Comparison of ENCODE assay signal across 25 cellular contexts in the genomic region with DNA sequence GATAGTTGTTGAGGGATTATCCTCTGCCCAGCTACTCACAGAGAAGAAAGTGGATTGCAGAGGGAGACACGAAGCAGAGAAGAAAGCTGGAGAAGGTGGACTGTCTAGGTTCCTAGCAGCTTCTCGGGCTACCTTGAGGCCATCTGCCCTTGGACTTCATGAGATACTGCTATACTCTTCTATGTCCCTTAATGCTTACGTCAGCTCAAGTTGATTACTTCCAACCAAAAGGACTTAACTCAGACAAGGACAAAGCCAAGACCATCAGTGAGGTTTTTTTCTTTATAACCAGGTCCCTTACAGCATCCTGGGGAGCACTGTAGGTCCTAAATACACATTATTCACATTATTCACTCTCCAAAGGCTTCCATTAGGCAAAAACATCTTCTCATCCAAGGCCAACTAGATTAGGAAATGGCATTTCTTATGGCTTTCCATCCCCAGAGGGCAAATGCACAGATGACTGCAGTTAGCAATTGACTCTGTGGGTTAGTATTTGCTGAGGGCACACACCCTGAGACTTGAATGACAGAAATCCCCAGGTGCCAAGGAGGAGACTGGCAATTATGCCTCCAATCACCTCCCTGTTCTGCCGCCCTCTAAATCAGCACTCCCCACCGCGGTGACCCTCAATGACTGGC. TPM values are rescaled to one million over a fixed set of nuclear protein-coding genes. Genes with fewer than 3 reads are reported as not detected.
DNase-seq lines count a peak whose midpoint lies in the region; ATAC-seq, FAIRE-seq and TF ChIP-seq lines count a peak whose summit lies in the region.
"Had no signal": no experiment of that assay in that cellular context is flagged by ENCODE, and none has a peak within 500 bp of the region (broad histone marks: within the 10 kb centered on the region; RNA-seq: fewer than 3 reads in every experiment).

No MANE protein-coding gene starts in this region.

- no peak overlapping the region for H3K27ac Mint-ChIP-seq in WTC11
- H3K27ac Mint-ChIP-seq: activated CD4-positive, alpha-beta T cell treated with anti-CD3 and anti-CD28 coated beads for 36 hours; memory B cell; natural killer cell had no signal

- DNase-seq in DND-41 (no peak), K562 (ENCODE audit: extremely low read depth in 1 of 4, low spot score in 3 of 4) (no peak), prostate gland (ENCODE audit: low spot score) (no peak), WTC11 (ENCODE audit: low spot score) (no peak), hippocampal formation (lab: John Stamatoyannopoulos, UW) (no peak)
- DNase-seq: activated CD4-positive, alpha-beta T cell treated with anti-CD3 and anti-CD28 coated beads for 36 hours; activated T-cell treated with anti-CD3 and anti-CD28 coated beads, Interleukin-2, amount 50 U/mL, for 48 hours; DMS79 treated with DMSO at 0.1 percent for 48 hours; erythroblast; natural killer cell; stimulated activated CD4-positive, alpha-beta T cell treated with anti-CD3 and anti-CD28 coated beads, Interleukin-2, amount 100 ng/mL, for 48 hours; stimulated activated naive CD8-positive, alpha-beta T cell treated with anti-CD3 and anti-CD28 coated beads, Interleukin-15, Interleukin-2, amounts not matched to agents 100 U/mL and 50 U/mL, for 24 hours; SW 1271 had no signal

- H3K36me3 ChIP-seq in DND-41 (ENCODE audit: insufficient read depth, low read length), result no peaks in the 10 kb centered on the region
- no peaks in the 10 kb centered on the region for H3K36me3 ChIP-seq in HEK293 (ENCODE audit: control insufficient read depth in 2 of 2, insufficient read depth in 1 of 2, low read length in 2 of 2)
- H3K36me3 ChIP-seq in K562 (ENCODE audit: control insufficient read depth, insufficient read depth, low read length), result no peaks in the 10 kb centered on the region
- no peaks in the 10 kb centered on the region for H3K36me3 ChIP-seq in prostate gland
- H3K36me3 ChIP-seq: ascending aorta, gastroesophageal sphincter had no signal

- H3K27me3 Mint-ChIP-seq in WTC11 (ENCODE audit: low read depth), result peaks cover 13% of the 10 kb centered on the region
- H3K27me3 Mint-ChIP-seq: activated CD4-positive, alpha-beta T cell treated with anti-CD3 and anti-CD28 coated beads for 36 hours; activated naive CD4-positive, alpha-beta T cell treated with anti-CD3 and anti-CD28 coated beads, Interleukin-2, amount 50 U/mL, for 24 hours; memory B cell had no signal

- intact Hi-C loops in K562 (cut with micrococcal nuclease) (no loop called here), prostate gland (cut with DNase I) (no loop called here)

- no TSS peak for BruUV-seq in K562 (replicated peaks; lab: Mats Ljungman, UMichigan)

- H3K4me2 ChIP-seq in DND-41 (ENCODE audit: insufficient read depth, low read length), result no peak overlapping the region
- H3K4me2 ChIP-seq in K562 (ENCODE audit: insufficient read depth, low read length), result no peak overlapping the region

- no peak for ATAC-seq in DND-41 (ENCODE audit: insufficient read depth, low read depth)
- no peak for ATAC-seq in K562
- no peak for ATAC-seq in GM18519 (IDR thresholded peaks at IDR 0.05; ENCODE audit: low FRiP score, unreplicated experiment)
- ATAC-seq in WTC11, result no peak
- ATAC-seq: activated CD4-positive, alpha-beta T cell treated with anti-CD3 and anti-CD28 coated beads for 36 hours; gastroesophageal sphincter; natural killer cell; stimulated activated naive CD8-positive, alpha-beta T cell treated with anti-CD3 and anti-CD28 coated beads, Interleukin-15, Interleukin-2, amounts not matched to agents 100 U/mL and 50 U/mL, for 24 hours had no signal

- no peak overlapping the region for H3K4me3 Mint-ChIP-seq in WTC11
- H3K4me3 Mint-ChIP-seq: activated CD4-positive, alpha-beta T cell treated with anti-CD3 and anti-CD28 coated beads for 36 hours; activated naive CD4-positive, alpha-beta T cell treated with anti-CD3 and anti-CD28 coated beads, Interleukin-2, amount 50 U/mL, for 24 hours; memory B cell; natural killer cell had no signal

- TF ChIP-seq EP300 in K562 (IDR thresholded peaks at IDR 0.05; ENCODE audit: low read length), result no peak

- H3K27me3 ChIP-seq in DND-41 (ENCODE audit: insufficient read depth, low read length, poor library complexity) (no peaks in the 10 kb centered on the region), K562 (ENCODE audit: control insufficient read depth in 2 of 2, insufficient read depth in 2 of 2, low read length in 2 of 2) (no peaks in the 10 kb centered on the region), prostate gland (replicated peaks; ENCODE audit: insufficient read depth) (no peaks in the 10 kb centered on the region)
- H3K27me3 ChIP-seq: ascending aorta, gastroesophageal sphincter had no signal

- peaks cover 16% of the 10 kb centered on the region for H3K4me1 Mint-ChIP-seq in WTC11

- H3K4me1 ChIP-seq in DND-41 (ENCODE audit: insufficient read depth, low read length), result peaks cover 51% of the 10 kb centered on the region
- no peaks in the 10 kb centered on the region for H3K4me1 ChIP-seq in HEK293 (ENCODE audit: control insufficient read depth, insufficient read depth, low read length)
- peaks cover 4 to 7% of the 10 kb centered on the region in 2 experiments; a peak in 4 of 5 replicates for H3K4me1 ChIP-seq in K562 (replicated peaks in 1 of 2; ENCODE audit: control insufficient read depth in 2 of 2, insufficient read depth in 2 of 2, low read length in 2 of 2)
- no peaks in the 10 kb centered on the region for H3K4me1 ChIP-seq in prostate gland (replicated peaks)
- H3K4me1 ChIP-seq: parathyroid adenoma had no signal

- in situ Hi-C loops in K562 (cut with MboI), result no loop called here

- no peak for TF ChIP-seq RAD21 in K562 (CRISPR knock-in tag; conservative IDR thresholded peaks at IDR 0.05 in 1 of 2, IDR thresholded peaks at IDR 0.05 in 1 of 2)

- TF ChIP-seq CTCF in DND-41 (IDR thresholded peaks at IDR 0.05; ENCODE audit: borderline replicate concordance, extremely low read depth, low read length, poor library complexity, severe bottlenecking) (no peak), HEK293 (tag by site-specific recombination; IDR thresholded peaks at IDR 0.05) (no peak), K562 (IDR thresholded peaks at IDR 0.05 in 2 of 3, conservative IDR thresholded peaks at IDR 0.05 in 1 of 3; ENCODE audit: insufficient read depth in 2 of 3, low read depth in 1 of 3, low read length in 3 of 3) (no peak), prostate gland (IDR thresholded peaks at IDR 0.05) (no peak), WTC11 (IDR thresholded peaks at IDR 0.05) (no peak)

- H3K9me3 Mint-ChIP-seq in WTC11, result no peaks in the 10 kb centered on the region
- H3K9me3 Mint-ChIP-seq: activated naive CD4-positive, alpha-beta T cell treated with anti-CD3 and anti-CD28 coated beads, Interleukin-2, amount 50 U/mL, for 24 hours; memory B cell; natural killer cell; type B pancreatic cell had no signal

- no peak for FAIRE-seq in K562 (lab: Jason Lieb, UNC)

- H3K4me3 ChIP-seq in DND-41 (ENCODE audit: low read depth in 1 of 2, low read length in 2 of 2), result no peak overlapping the region
- no peak overlapping the region for H3K4me3 ChIP-seq in HEK293 (ENCODE audit: low read depth, low read length)
- no peak overlapping the region for H3K4me3 ChIP-seq in K562
- no peak overlapping the region for H3K4me3 ChIP-seq in prostate gland
- H3K4me3 ChIP-seq: ascending aorta, gastroesophageal sphincter, skin epidermis had no signal

- no peaks in the 10 kb centered on the region for H3K36me3 Mint-ChIP-seq in WTC11
- H3K36me3 Mint-ChIP-seq: activated naive CD4-positive, alpha-beta T cell treated with anti-CD3 and anti-CD28 coated beads, Interleukin-2, amount 50 U/mL, for 24 hours; memory B cell; natural killer cell; type B pancreatic cell had no signal

- POLR2A ChIA-PET in HEK293 (lab: Yijun Ruan, JAX), result no interaction called here
- POLR2A ChIA-PET in K562 (lab: Yijun Ruan, JAX), result interaction anchor here (0.6 to 0.9 kb wide), 2 partner anchors 13 to 37 kb away, joined by 3 read pairs; no protein-coding TSS in a partner anchor
- POLR2A ChIA-PET in WTC11 (lab: Charles Lee), result no interaction called here

- H3K79me2 ChIP-seq in DND-41 (ENCODE audit: insufficient read depth, low read length) (no peaks in the 10 kb centered on the region), K562 (ENCODE audit: control insufficient read depth, insufficient read depth, low read length) (no peaks in the 10 kb centered on the region)
- H3K79me2 ChIP-seq: parathyroid adenoma had no signal

- 40% methylated on average over 6 of the region's 6 CpGs for WGBS in K562 (ENCODE audit: insufficient coverage, low coverage, missing lambda C conversion rate)
- WGBS in prostate gland, result 72% methylated on average over 6 of the region's 6 CpGs

- no peaks in the 10 kb centered on the region for H4K20me1 ChIP-seq in DND-41 (ENCODE audit: insufficient read depth, low read length)
- no peaks in the 10 kb centered on the region for H4K20me1 ChIP-seq in K562 (replicated peaks; ENCODE audit: control insufficient read depth, insufficient read depth, low read length)

- no peak for TF ChIP-seq POLR2A in K562 (conservative IDR thresholded peaks at IDR 0.05)
- no peak for TF ChIP-seq POLR2A in prostate gland (IDR thresholded peaks at IDR 0.05)

- no peaks in the 10 kb centered on the region for H3K9me1 ChIP-seq in K562 (ENCODE audit: control insufficient read depth, insufficient read depth, low read length)

- H3K9me3 ChIP-seq in DND-41 (ENCODE audit: insufficient read depth, low read length, severe bottlenecking), result no peaks in the 10 kb centered on the region
- H3K9me3 ChIP-seq in HEK293 (ENCODE audit: control insufficient read depth, insufficient read depth, low read depth, low read length), result no peaks in the 10 kb centered on the region
- no peaks in the 10 kb centered on the region for H3K9me3 ChIP-seq in K562 (replicated peaks; ENCODE audit: control insufficient read depth, insufficient read depth, low read depth, low read length)
- no peaks in the 10 kb centered on the region for H3K9me3 ChIP-seq in prostate gland
- H3K9me3 ChIP-seq: ascending aorta, gastroesophageal sphincter had no signal

- no peak overlapping the region for H3K9ac ChIP-seq in DND-41 (ENCODE audit: low read depth, low read length)
- H3K9ac ChIP-seq in K562 (ENCODE audit: insufficient read depth in 1 of 2, low read depth in 2 of 2, low read length in 2 of 2), result no peak overlapping the region
- H3K9ac ChIP-seq: parathyroid adenoma had no signal

- H3K27ac ChIP-seq in DND-41 (ENCODE audit: low read length), result peak overlapping the region; percentile 34; the same call in 1 of the 2 replicates
- H3K27ac ChIP-seq in HEK293 (ENCODE audit: extremely low read depth, low read depth, low read length), result no peak overlapping the region
- no peak overlapping the region for H3K27ac ChIP-seq in K562 (ENCODE audit: extremely low read depth, low read depth, low read length)
- H3K27ac ChIP-seq in prostate gland, result peak overlapping the region; percentile 49 to 58
- H3K27ac ChIP-seq: ascending aorta, parathyroid adenoma had no signal

- CTCF ChIA-PET in HEK293 (lab: Yijun Ruan, JAX) (interaction anchor here (0.6 kb wide), 1 partner anchor 218 kb away, joined by 3 read pairs; no protein-coding TSS in a partner anchor), K562 (lab: Yijun Ruan, JAX; ENCODE audit: low intra/inter-chr PET ratio) (no interaction called here), WTC11 (lab: Charles Lee) (interaction anchor here (0.6 kb wide), 1 partner anchor 10 kb away, joined by 3 read pairs; no protein-coding TSS in a partner anchor)

- H2AFZ ChIP-seq in DND-41 (ENCODE audit: low read depth, low read length) (no peak overlapping the region), K562 (ENCODE audit: low read depth, low read length) (no peak overlapping the region)
- H2AFZ ChIP-seq: parathyroid adenoma had no signal

RNA-seq across cellular contexts. Expression of a gene that starts 4.1 kb away (rescaled TPM):
- total RNA-seq in K562 (2011; cell fraction: chromatin; rRNA removed; ENCODE audit: low replicate concordance), result not detected in 2 replicates
- total RNA-seq in K562 (2011; cell fraction: nucleolus; rRNA removed), result not detected in 2 replicates
- total RNA-seq in K562 (2011; cell fraction: nucleoplasm; rRNA removed), result not detected in 2 replicates
- total RNA-seq in K562 (2014; rRNA removed), result not detected in 2 replicates
- total RNA-seq in K562 (2014; rRNA removed; fragmentation: Illumina TruSeq; extraction: Trizol), result not detected in 2 replicates
- not detected in 2 replicates for total RNA-seq in K562 (2015; rRNA removed; fragmentation: Illumina TruSeq; extraction: Trizol)
- total RNA-seq in K562 (2021), result not detected in 2 replicates
- polyA plus RNA-seq in K562 (2011; rRNA removed), result 1.4 and 1.5 TPM in 2 replicates
- polyA plus RNA-seq in K562 (2011; cell fraction: cytosol; rRNA removed), result 0.33 TPM in 1 of 2 replicates, not detected in the other
- polyA plus RNA-seq in K562 (2011; cell fraction: nucleus; rRNA removed), result 0.35 TPM in 1 of 2 replicates, not detected in the other
- 0.62 and 7.2 TPM in 2 replicates for polyA plus RNA-seq in K562 (2012)
- 0.86 TPM in 1 of 2 replicates, not detected in the other for polyA plus RNA-seq in K562 (2014; fragmentation: Illumina TruSeq; extraction: Trizol)
- under 1 TPM in 1 of 2 experiments, not detected in 1; 0.22 TPM for polyA plus RNA-seq in K562 (2014; fragmentation: Nextera tagmentation; extraction: Ambion mirVana)
- not detected in 2 replicates for polyA plus RNA-seq in K562 (2014; rRNA removed)
- 0.45 and 1.9 TPM in 2 replicates for polyA minus RNA-seq in K562 (2011; rRNA and poly(A)+ RNA removed)
- polyA minus RNA-seq in K562 (2011; cell fraction: cytosol; rRNA and poly(A)+ RNA removed), result not detected in 2 replicates
- polyA minus RNA-seq in K562 (2011; cell fraction: nucleus; rRNA and poly(A)+ RNA removed), result not detected in 2 replicates
- 1 to 10 TPM in 1 of 2 donors, under 1 TPM in 1; 0.18 to 5.2 TPM for total RNA-seq in prostate gland
- total RNA-seq in WTC11 (2021), result 0.13 TPM in 1 of 3 replicates, not detected in the others
- total RNA-seq: activated CD8-positive, alpha-beta memory T cell treated with anti-CD3 and anti-CD28 coated beads for 36 hours; ascending aorta; kidney epithelial cell; M059J; natural killer cell had no signal

RNA-seq across cellular contexts. Expression of a gene that starts 47.5 kb away (rescaled TPM):
- total RNA-seq in K562 (2011; cell fraction: chromatin; rRNA removed; ENCODE audit: low replicate concordance), result 55.4 and 188 TPM in 2 replicates
- 38.2 and 49.9 TPM in 2 replicates for total RNA-seq in K562 (2011; cell fraction: nucleolus; rRNA removed)
- total RNA-seq in K562 (2011; cell fraction: nucleoplasm; rRNA removed), result 79.4 and 79.5 TPM in 2 replicates
- total RNA-seq in K562 (2014; rRNA removed) (566 and 689 TPM in 2 replicates), K562 (2014; rRNA removed; fragmentation: Illumina TruSeq; extraction: Trizol) (933 and 1,114 TPM in 2 replicates), K562 (2015; rRNA removed; fragmentation: Illumina TruSeq; extraction: Trizol) (974 and 1,083 TPM in 2 replicates), K562 (2021) (441 and 442 TPM in 2 replicates), prostate gland (100 to 1,000 TPM; 264 to 274 TPM), WTC11 (2021) (611 to 640 TPM (median 616 TPM) in 3 replicates)
- polyA plus RNA-seq in K562 (2011; rRNA removed) (325 and 454 TPM in 2 replicates), K562 (2014; fragmentation: Illumina TruSeq; extraction: Trizol) (1,153 and 1,284 TPM in 2 replicates), K562 (2014; fragmentation: Nextera tagmentation; extraction: Ambion mirVana) (1,000 to 10,000 TPM; 1,767 to 1,896 TPM), K562 (2014; rRNA removed) (835 and 850 TPM in 2 replicates)
- polyA plus RNA-seq in K562 (2011; cell fraction: cytosol; rRNA removed), result 50.0 and 125 TPM in 2 replicates
- 87.7 and 155 TPM in 2 replicates for polyA plus RNA-seq in K562 (2011; cell fraction: nucleus; rRNA removed)
- polyA plus RNA-seq in K562 (2012), result 367 and 762 TPM in 2 replicates
- polyA minus RNA-seq in K562 (2011; rRNA and poly(A)+ RNA removed), result 163 and 197 TPM in 2 replicates
- polyA minus RNA-seq in K562 (2011; cell fraction: cytosol; rRNA and poly(A)+ RNA removed), result 132 and 144 TPM in 2 replicates
- 54.7 and 120 TPM in 2 replicates for polyA minus RNA-seq in K562 (2011; cell fraction: nucleus; rRNA and poly(A)+ RNA removed)

Comparison
In these comparisons a context has a peak if more than half of its experiments do, and no peak if none do; other contexts are left out.
1. H3K27ac ChIP-seq: peak in DND-41 (single experiment) and prostate gland (2 of 2); none in HEK293 (single experiment) and K562 (single experiment).